In genomic region chr4:12979797-12980196, GRCh38 we compare ENCODE assay signal across 25 cellular contexts.
"Had no signal": no experiment of that assay in that cellular context is flagged by ENCODE, and none has a peak within 500 bp of the region (broad histone marks: within the 10 kb centered on the region; RNA-seq: fewer than 3 reads in every experiment).

No MANE protein-coding gene starts in this region.

- H3K27ac ChIP-seq: neural progenitor cell, neutrophil, pancreas, prostate gland, right lobe of liver, skin epidermis, spleen, stomach, thoracic aorta, thyroid gland, tibial nerve, upper lobe of right lung, uterus had no signal

- H3K4me1 ChIP-seq: neural progenitor cell, pancreas, prostate gland, right lobe of liver, spleen, thyroid gland, tibial nerve, upper lobe of right lung, uterus had no signal

- DNase-seq: naive thymus-derived CD4-positive, alpha-beta T cell; natural killer cell; nucleus accumbens; pancreas; right cardiac atrium; right lobe of liver; spleen; stimulated activated CD4-positive, alpha-beta T cell treated with anti-CD3 and anti-CD28 coated beads, Interleukin-12 subunit alpha, Interleukin-12 subunit beta, amount 100 ng/mL, for 4 hours; stimulated activated CD4-positive, alpha-beta T cell treated with anti-CD3 and anti-CD28 coated beads, Interleukin-1b, Interleukin-23, amount 100 ng/mL, for 48 hours; stimulated activated CD4-positive, alpha-beta T cell treated with anti-CD3 and anti-CD28 coated beads, Interleukin-4, amount 100 ng/mL, for 1 hour; stimulated activated CD4-positive, alpha-beta T cell treated with anti-CD3 and anti-CD28 coated beads, Interleukin-4, amount 100 ng/mL, for 4 hours; stimulated activated CD8-positive, alpha-beta memory T cell treated with anti-CD3 and anti-CD28 coated beads, Interleukin-4, amount 100 ng/mL, for 48 hours; stimulated activated naive CD4-positive, alpha-beta T cell treated with Interleukin-2 at 50 U/mL for 16 hours; stomach; thyroid gland; upper lobe of right lung; uterus had no signal

- H3K9me3 ChIP-seq: neutrophil, pancreas, prostate gland, right lobe of liver, thoracic aorta, thyroid gland, upper lobe of right lung, uterus had no signal

- H3K9ac ChIP-seq: neural progenitor cell had no signal

- H3K27me3 ChIP-seq: neural progenitor cell, neutrophil, pancreas, right lobe of liver, spleen, stomach, thyroid gland, tibial nerve, upper lobe of right lung, uterus had no signal

- ATAC-seq: naive thymus-derived CD4-positive, alpha-beta T cell; natural killer cell; pancreas; right cardiac atrium; right lobe of liver; stimulated activated memory B cell treated with anti-CD40 and anti-IgM and Interleukin-4, amounts not matched to agents 10 μg/mL and 1 μg/mL and 100 μg/mL, for 72 hours; upper lobe of right lung had no signal

- H3K4me3 ChIP-seq: neural progenitor cell, pancreas, prostate gland, right lobe of liver, skin epidermis, smooth muscle cell, spleen, stomach, thoracic aorta, thyroid gland, tibial nerve, upper lobe of right lung, uterus had no signal

- H3K36me3 ChIP-seq: neural progenitor cell, neutrophil, pancreas, prostate gland, right lobe of liver, spleen, stomach, thoracic aorta, thyroid gland, tibial nerve, upper lobe of right lung, uterus had no signal
